1 cellular context compared by ENCODE assay signal in the genomic region with DNA sequence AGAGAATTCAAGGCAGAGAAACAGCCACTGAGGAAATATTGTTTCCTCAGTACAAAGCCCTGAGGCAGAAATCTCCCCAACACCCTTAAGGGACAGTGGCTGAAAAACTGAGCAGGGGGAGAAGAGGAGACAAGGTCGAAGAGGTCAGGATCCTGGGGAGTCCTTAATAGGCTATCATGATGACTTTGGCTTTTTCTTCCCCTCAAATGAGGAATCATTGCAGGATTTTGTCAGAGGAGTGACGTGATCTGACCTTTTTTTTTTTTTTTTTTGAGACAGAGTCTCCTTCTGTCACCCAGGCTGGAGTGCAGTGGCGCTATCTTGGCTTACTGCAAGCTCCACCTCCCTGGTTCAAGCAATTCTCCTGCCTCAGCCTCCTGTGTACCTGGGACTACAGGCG.
TF ChIP-seq lines count a peak whose summit lies in the region.

No MANE protein-coding gene starts in this region.

TF ChIP-seq in IMR-90, 13 proteins besides CTCF, POLR2A, EP300 and RAD21:
- TF ChIP-seq NFE2L2 (IDR thresholded peaks at IDR 0.05; ENCODE audit: low read depth, low read length) (no peak), MAZ (IDR thresholded peaks at IDR 0.05; ENCODE audit: borderline replicate concordance, low read depth, low read length) (no peak), RFX5 (IDR thresholded peaks at IDR 0.05; ENCODE audit: low read depth, low read length) (no peak), MXI1 (IDR thresholded peaks at IDR 0.05; ENCODE audit: borderline replicate concordance, low read depth, low read length) (no peak), RCOR1 (IDR thresholded peaks at IDR 0.05; ENCODE audit: insufficient replicate concordance, low read length) (no peak), MAFK (IDR thresholded peaks at IDR 0.05; ENCODE audit: low read depth, low read length) (no peak), CEBPB (IDR thresholded peaks at IDR 0.05; ENCODE audit: low read depth, low read length) (no peak), BHLHE40 (IDR thresholded peaks at IDR 0.05; ENCODE audit: low read depth, low read length) (no peak), FOS (IDR thresholded peaks at IDR 0.05; ENCODE audit: low read depth, low read length) (no peak), CHD1 (IDR thresholded peaks at IDR 0.05; ENCODE audit: low read depth, low read length) (no peak), SMC3 (IDR thresholded peaks at IDR 0.05; ENCODE audit: low read depth, low read length) (no peak)
- TF ChIP-seq, protein P1, sequence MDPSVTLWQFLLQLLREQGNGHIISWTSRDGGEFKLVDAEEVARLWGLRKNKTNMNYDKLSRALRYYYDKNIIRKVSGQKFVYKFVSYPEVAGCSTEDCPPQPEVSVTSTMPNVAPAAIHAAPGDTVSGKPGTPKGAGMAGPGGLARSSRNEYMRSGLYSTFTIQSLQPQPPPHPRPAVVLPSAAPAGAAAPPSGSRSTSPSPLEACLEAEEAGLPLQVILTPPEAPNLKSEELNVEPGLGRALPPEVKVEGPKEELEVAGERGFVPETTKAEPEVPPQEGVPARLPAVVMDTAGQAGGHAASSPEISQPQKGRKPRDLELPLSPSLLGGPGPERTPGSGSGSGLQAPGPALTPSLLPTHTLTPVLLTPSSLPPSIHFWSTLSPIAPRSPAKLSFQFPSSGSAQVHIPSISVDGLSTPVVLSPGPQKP (IDR thresholded peaks at IDR 0.05; ENCODE audit: borderline replicate concordance, low read depth, low read length) = no peak
- TF ChIP-seq, protein P2, sequence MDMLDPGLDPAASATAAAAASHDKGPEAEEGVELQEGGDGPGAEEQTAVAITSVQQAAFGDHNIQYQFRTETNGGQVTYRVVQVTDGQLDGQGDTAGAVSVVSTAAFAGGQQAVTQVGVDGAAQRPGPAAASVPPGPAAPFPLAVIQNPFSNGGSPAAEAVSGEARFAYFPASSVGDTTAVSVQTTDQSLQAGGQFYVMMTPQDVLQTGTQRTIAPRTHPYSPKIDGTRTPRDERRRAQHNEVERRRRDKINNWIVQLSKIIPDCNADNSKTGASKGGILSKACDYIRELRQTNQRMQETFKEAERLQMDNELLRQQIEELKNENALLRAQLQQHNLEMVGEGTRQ (IDR thresholded peaks at IDR 0.05; ENCODE audit: low read depth, low read length) = no peak
